Comparison of ENCODE assay signal across 8 cellular contexts in the genomic region with DNA sequence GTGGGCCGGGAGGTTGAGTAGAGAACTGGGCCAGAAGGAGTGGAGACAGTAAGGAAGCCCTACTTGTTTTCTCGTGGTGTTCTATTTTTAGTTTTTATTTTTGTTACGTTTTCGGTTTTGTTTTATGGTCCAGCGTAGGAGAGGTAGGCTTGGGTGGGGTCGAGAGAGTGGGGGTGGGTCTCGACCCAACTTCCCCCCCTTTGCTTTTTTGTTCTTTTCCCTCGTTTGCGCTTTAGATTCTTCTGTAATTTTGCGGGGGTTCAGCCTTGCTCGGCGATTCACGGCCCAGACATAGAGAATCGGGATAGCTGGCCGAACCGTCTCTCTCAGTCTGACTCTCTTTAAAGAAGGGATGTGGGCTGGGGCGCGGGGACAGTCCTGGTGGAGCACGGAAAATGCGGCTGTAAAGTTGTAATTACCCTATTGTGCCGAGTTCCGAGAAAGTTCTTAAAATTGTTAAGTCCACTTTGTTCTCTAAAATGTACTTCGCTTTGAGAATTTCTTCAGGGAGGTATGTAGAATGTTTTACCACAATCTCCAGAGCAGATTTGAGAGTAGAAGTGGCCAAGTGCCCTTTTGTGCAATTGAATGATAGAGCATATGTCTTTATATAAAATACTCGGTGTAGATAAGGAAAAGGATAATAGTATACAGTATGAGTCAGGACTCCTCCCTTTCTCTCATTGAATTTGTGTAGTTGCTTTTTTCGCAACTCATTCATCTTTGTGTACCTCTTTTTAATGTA. TPM values are rescaled to one million over a fixed set of nuclear protein-coding genes. Genes with fewer than 3 reads are reported as not detected.
DNase-seq lines count a peak whose midpoint lies in the region; ATAC-seq and TF ChIP-seq lines count a peak whose summit lies in the region.

No MANE protein-coding gene starts in this region.

- 0 to 1% methylated on average over 25 of the region's 25 CpGs for WGBS in thyroid gland, 2 donors

- peak overlapping the region; percentile 92 for H3K4me3 ChIP-seq in fibroblast of villous mesenchyme (ENCODE audit: low read depth, low read length)
- peak overlapping the region; percentile 35 to 90 (median 52) for H3K4me3 ChIP-seq in thyroid gland (replicated peaks in 1 of 3)

- no peak for TF ChIP-seq CTCF in fibroblast of villous mesenchyme (IDR thresholded peaks at IDR 0.05; ENCODE audit: insufficient read depth, low read depth, low read length)
- no peak for TF ChIP-seq CTCF in nephron progenitor cell (IDR thresholded peaks at IDR 0.05)
- no peak for TF ChIP-seq CTCF in thyroid gland (IDR thresholded peaks at IDR 0.05)

- no peaks in the 10 kb centered on the region for H3K9me3 Mint-ChIP-seq in activated T-helper 1 cell treated with anti-CD3 and anti-CD28 coated beads, Interleukin-12 subunit alpha, Interleukin-12 subunit beta, Interleukin-2, Interleukin-4 antibody, amounts not matched to agents 30 ng/mL and 10 ng/mL and 1 ng/mL, durations not matched to agents 14 hours and 24 hours and 36 hours
- no peaks in the 10 kb centered on the region for H3K9me3 Mint-ChIP-seq in nephron progenitor cell

- H3K27ac Mint-ChIP-seq in activated T-helper 1 cell treated with anti-CD3 and anti-CD28 coated beads, Interleukin-12 subunit alpha, Interleukin-12 subunit beta, Interleukin-2, Interleukin-4 antibody, amounts not matched to agents 30 ng/mL and 10 ng/mL and 1 ng/mL, durations not matched to agents 14 hours and 24 hours and 36 hours = peak overlapping the region; percentile 99
- peak overlapping the region; percentile 100 for H3K27ac Mint-ChIP-seq in nephron progenitor cell

- no peaks in the 10 kb centered on the region for H3K27me3 ChIP-seq in thyroid gland

- peak; percentile 9 for ATAC-seq in HG02798 (IDR thresholded peaks at IDR 0.05; ENCODE audit: poor library complexity, unreplicated experiment)

- no peaks in the 10 kb centered on the region for H3K9me3 ChIP-seq in thyroid gland

- peak overlapping the region; percentile 95 for H3K4me3 Mint-ChIP-seq in activated T-helper 1 cell treated with anti-CD3 and anti-CD28 coated beads, Interleukin-12 subunit alpha, Interleukin-12 subunit beta, Interleukin-2, Interleukin-4 antibody, amounts not matched to agents 30 ng/mL and 10 ng/mL and 1 ng/mL, durations not matched to agents 14 hours and 24 hours and 36 hours
- peak overlapping the region; percentile 96 for H3K4me3 Mint-ChIP-seq in nephron progenitor cell

- H3K36me3 Mint-ChIP-seq in activated T-helper 1 cell treated with anti-CD3 and anti-CD28 coated beads, Interleukin-12 subunit alpha, Interleukin-12 subunit beta, Interleukin-2, Interleukin-4 antibody, amounts not matched to agents 30 ng/mL and 10 ng/mL and 1 ng/mL, durations not matched to agents 14 hours and 24 hours and 36 hours (ENCODE audit: low read depth) = peaks cover 21% of the 10 kb centered on the region
- H3K36me3 Mint-ChIP-seq in nephron progenitor cell (ENCODE audit: low read depth) = no peaks in the 10 kb centered on the region

- H3K4me1 Mint-ChIP-seq in activated T-helper 1 cell treated with anti-CD3 and anti-CD28 coated beads, Interleukin-12 subunit alpha, Interleukin-12 subunit beta, Interleukin-2, Interleukin-4 antibody, amounts not matched to agents 30 ng/mL and 10 ng/mL and 1 ng/mL, durations not matched to agents 14 hours and 24 hours and 36 hours (ENCODE audit: low read depth) = peaks cover 49% of the 10 kb centered on the region
- H3K4me1 Mint-ChIP-seq in nephron progenitor cell = peaks cover 49% of the 10 kb centered on the region

- DNase-seq in NCI-H1105 treated with DMSO at 0.1 percent for 48 hours (lab: John Stamatoyannopoulos, UW) (peak; percentile 20), NCI-H1105 (lab: John Stamatoyannopoulos, UW) (no peak), NCI-H526 (lab: John Stamatoyannopoulos, UW) (peak; percentile 52 to 58), fibroblast of villous mesenchyme (ENCODE audit: low read depth) (peak; percentile 31), nephron progenitor cell (peak; percentile 33), thyroid gland (peak; percentile 28 to 32)
- DNase-seq in activated T-helper 1 cell treated with anti-CD3 and anti-CD28 coated beads, Interleukin-12 subunit alpha, Interleukin-12 subunit beta, Interleukin-2, Interleukin-4 antibody, amounts not matched to agents 30 ng/mL and 10 ng/mL and 1 ng/mL, durations not matched to agents 14 hours and 24 hours and 36 hours (ENCODE audit: low spot score) = peak; percentile 22

- H3K36me3 ChIP-seq in thyroid gland = no peaks in the 10 kb centered on the region

- intact Hi-C loops in activated T-helper 1 cell treated with anti-CD3 and anti-CD28 coated beads, Interleukin-12 subunit alpha, Interleukin-12 subunit beta, Interleukin-2, Interleukin-4 antibody, amounts not matched to agents 30 ng/mL and 10 ng/mL and 1 ng/mL, durations not matched to agents 14 hours and 24 hours and 36 hours (cut with micrococcal nuclease) = loop anchor here (1.0 to 5.0 kb wide), 9 partner anchors 34 to 1064 kb away; a partner anchor contains a TSS
- intact Hi-C loops in thyroid gland (cut with DNase I) = loop anchor here (5.0 kb wide), 1 partner anchor 79 kb away; no protein-coding TSS in a partner anchor

- peaks cover 49 to 50% of the 10 kb centered on the region in 2 donors for H3K4me1 ChIP-seq in thyroid gland

- no peak for TF ChIP-seq POLR2A in thyroid gland (IDR thresholded peaks at IDR 0.05)

- H3K27me3 Mint-ChIP-seq in activated T-helper 1 cell treated with anti-CD3 and anti-CD28 coated beads, Interleukin-12 subunit alpha, Interleukin-12 subunit beta, Interleukin-2, Interleukin-4 antibody, amounts not matched to agents 30 ng/mL and 10 ng/mL and 1 ng/mL, durations not matched to agents 14 hours and 24 hours and 36 hours (ENCODE audit: insufficient read depth) = no peaks in the 10 kb centered on the region
- H3K27me3 Mint-ChIP-seq in nephron progenitor cell (ENCODE audit: low read depth, poor library complexity) = no peaks in the 10 kb centered on the region

- H3K27ac ChIP-seq in thyroid gland = peak overlapping the region; percentile 96 to 99 (median 99)

RNA-seq across cellular contexts. Expression of a gene that starts 0.8 kb away (rescaled TPM):
- total RNA-seq in activated T-helper 1 cell treated with anti-CD3 and anti-CD28 coated beads, Interleukin-12 subunit alpha, Interleukin-12 subunit beta, Interleukin-2, Interleukin-4 antibody, amounts not matched to agents 30 ng/mL and 10 ng/mL and 1 ng/mL, durations not matched to agents 14 hours and 24 hours and 36 hours = 103 and 116 TPM in 2 replicates
- total RNA-seq in fibroblast of villous mesenchyme = 60.6 and 98.9 TPM in 2 replicates
- 100 to 1,000 TPM; 125 to 174 (median 146) TPM for total RNA-seq in thyroid gland
